In genomic region chr4:97411352-97411751, GRCh38 we compare ENCODE assay signal across 22 cellular contexts.
"Had no signal": no experiment of that assay in that cellular context is flagged by ENCODE, and none has a peak within 500 bp of the region (broad histone marks: within the 10 kb centered on the region; RNA-seq: fewer than 3 reads in every experiment).

No MANE protein-coding gene starts in this region.

- H3K27me3 Mint-ChIP-seq: IgD-negative memory B cell had no signal

- DNase-seq: Kasumi-1, MM.1S, NCI-H1092 treated with DMSO at 0.1 percent for 48 hours, NCI-H1436, NCI-H187, NCI-H2029, NCI-H2081 treated with DMSO at 0.1 percent for 48 hours, NCI-H2171, NCI-H226, NCI-H446, NCI-H510A, NCI-H524 treated with DMSO at 0.1 percent for 48 hours, NCI-H69, NCI-H774, PC-9, Peyer's patch, SHP77, SK-N-SH had no signal

- H3K4me1 ChIP-seq: Peyer's patch had no signal

- H3K4me3 ChIP-seq: K562, PC-9, Peyer's patch had no signal

- H3K9me3 ChIP-seq: Peyer's patch, SK-N-SH had no signal

- H3K27ac ChIP-seq: HL-60, KMS-11, PC-9, Peyer's patch had no signal

- ATAC-seq: K562 had no signal

- H3K36me3 Mint-ChIP-seq: IgD-negative memory B cell had no signal

- H3K4me1 Mint-ChIP-seq: IgD-negative memory B cell had no signal

- H3K27ac Mint-ChIP-seq: IgD-negative memory B cell had no signal

- H3K36me3 ChIP-seq: Peyer's patch had no signal

- H3K27me3 ChIP-seq: Peyer's patch had no signal
